1 cellular context compared by ENCODE assay signal in the genomic region with DNA sequence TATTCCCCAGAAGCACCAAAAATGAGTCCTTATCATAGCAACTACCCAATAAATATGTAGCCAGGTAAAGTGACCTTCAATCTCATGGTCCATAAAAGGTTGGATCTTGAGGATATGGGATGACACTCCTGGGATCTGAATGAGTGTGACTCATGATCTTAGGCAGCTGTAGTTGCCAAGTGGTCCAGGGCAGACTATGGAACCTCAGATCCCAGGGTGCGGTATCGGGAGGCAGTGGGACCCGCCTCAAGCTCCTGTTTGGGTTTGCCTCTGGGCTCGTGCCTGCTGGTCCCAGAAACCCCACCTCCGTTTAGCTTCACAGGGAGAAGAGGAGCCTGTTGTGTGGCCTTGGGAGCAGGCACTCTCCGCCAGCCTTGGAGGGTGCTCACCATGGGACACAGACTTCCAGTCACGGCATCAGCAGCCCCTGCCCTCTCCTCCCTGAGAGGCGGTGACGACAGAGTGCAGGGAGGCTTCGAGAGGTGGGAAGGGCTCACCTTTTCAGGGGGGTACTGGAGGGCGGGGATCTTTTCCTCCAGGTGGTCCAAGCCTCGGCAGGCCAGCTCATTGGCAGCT.
TF ChIP-seq lines count a peak whose summit lies in the region.

No MANE protein-coding gene starts in this region.

TF ChIP-seq in IMR-90, 13 proteins besides CTCF, POLR2A, EP300 and RAD21 (continued from another document):
- TF ChIP-seq FOS (IDR thresholded peaks at IDR 0.05; ENCODE audit: low read depth, low read length) (no peak), BHLHE40 (IDR thresholded peaks at IDR 0.05; ENCODE audit: low read depth, low read length) (no peak), CEBPB (IDR thresholded peaks at IDR 0.05; ENCODE audit: low read depth, low read length) (no peak), ELK1 (IDR thresholded peaks at IDR 0.05; ENCODE audit: borderline replicate concordance, low read depth, low read length) (no peak), RFX5 (IDR thresholded peaks at IDR 0.05; ENCODE audit: low read depth, low read length) (no peak), MXI1 (IDR thresholded peaks at IDR 0.05; ENCODE audit: borderline replicate concordance, low read depth, low read length) (no peak), MAFK (IDR thresholded peaks at IDR 0.05; ENCODE audit: low read depth, low read length) (no peak), CHD1 (IDR thresholded peaks at IDR 0.05; ENCODE audit: low read depth, low read length) (no peak), NFE2L2 (IDR thresholded peaks at IDR 0.05; ENCODE audit: low read depth, low read length) (no peak), RCOR1 (IDR thresholded peaks at IDR 0.05; ENCODE audit: insufficient replicate concordance, low read length) (no peak)
- TF ChIP-seq, protein P1, sequence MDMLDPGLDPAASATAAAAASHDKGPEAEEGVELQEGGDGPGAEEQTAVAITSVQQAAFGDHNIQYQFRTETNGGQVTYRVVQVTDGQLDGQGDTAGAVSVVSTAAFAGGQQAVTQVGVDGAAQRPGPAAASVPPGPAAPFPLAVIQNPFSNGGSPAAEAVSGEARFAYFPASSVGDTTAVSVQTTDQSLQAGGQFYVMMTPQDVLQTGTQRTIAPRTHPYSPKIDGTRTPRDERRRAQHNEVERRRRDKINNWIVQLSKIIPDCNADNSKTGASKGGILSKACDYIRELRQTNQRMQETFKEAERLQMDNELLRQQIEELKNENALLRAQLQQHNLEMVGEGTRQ (IDR thresholded peaks at IDR 0.05; ENCODE audit: low read depth, low read length): no peak
